8 cellular contexts compared by ENCODE assay signal in genomic region chr17:39461113-39461910, GRCh38. TPM values are rescaled to one million over a fixed set of nuclear protein-coding genes. Genes with fewer than 3 reads are reported as not detected.
DNase-seq lines count a peak whose midpoint lies in the region; ATAC-seq and TF ChIP-seq lines count a peak whose summit lies in the region.

CDK12 (plus strand) TSS chr17:39461486; CDS start chr17:39462072, 586 bp downstream.

- 0 to 1% methylated on average over 37 to 49 of the region's 49 CpGs for WGBS in aorta, 2 donors

- H3K4me1 ChIP-seq in rectal smooth muscle tissue (ENCODE audit: control insufficient read depth, insufficient read depth, low read length) (peaks cover 11% of the 10 kb centered on the region), aorta (ENCODE audit: control insufficient read depth in 1 of 2, insufficient read depth in 2 of 2, low read length in 2 of 2) (no peaks in the 10 kb centered on the region)

- peak; percentile 88 for DNase-seq in NCI-H2029 treated with DMSO at 0.1 percent for 48 hours (lab: John Stamatoyannopoulos, UW)
- peak; percentile 87 for DNase-seq in T-helper 9 cell
- DNase-seq in astrocyte of the cerebellum (ENCODE audit: low read depth) = peak; percentile 98
- peak; percentile 98 for DNase-seq in hepatic stellate cell (ENCODE audit: low spot score)
- peak; percentile 96 for DNase-seq in aorta

- ATAC-seq in GM18502 (IDR thresholded peaks at IDR 0.05; ENCODE audit: poor library complexity, unreplicated experiment) (peak; percentile 78), HG02973 (IDR thresholded peaks at IDR 0.05; ENCODE audit: unreplicated experiment) (peak; percentile 79), aorta (ENCODE audit: low FRiP score) (peak; percentile 97)

- in situ Hi-C loops in astrocyte of the cerebellum (cut with HindIII; ENCODE audit: low sequenced_read_pairs) = loop anchor here (5.0 kb wide), 2 partner anchors 54 to 76 kb away; no protein-coding TSS in a partner anchor

- H3K27ac ChIP-seq in rectal smooth muscle tissue (ENCODE audit: low read depth, low read length) (peak within 1 kb of the TSS; percentile 96), aorta (ENCODE audit: low read depth in 1 of 2, low read length in 2 of 2) (peak within 1 kb of the TSS; percentile 62 to 95)

- no peak for TF ChIP-seq CTCF in astrocyte of the cerebellum (IDR thresholded peaks at IDR 0.05; ENCODE audit: low read depth, low read length, missing control alignments)

- peak within 1 kb of the TSS; percentile 98 for H3K4me3 ChIP-seq in astrocyte of the cerebellum (ENCODE audit: low read depth, low read length)
- H3K4me3 ChIP-seq in rectal smooth muscle tissue (ENCODE audit: low read length) = peak within 1 kb of the TSS; percentile 97
- peak within 1 kb of the TSS; percentile 91 to 97 for H3K4me3 ChIP-seq in aorta (ENCODE audit: low read length in 2 of 2)

- intact Hi-C loops in aorta (cut with DNase I) = no loop called here

- peak within 1 kb of the TSS; percentile 99 for H3K9ac ChIP-seq in rectal smooth muscle tissue (ENCODE audit: low read length)

- no peaks in the 10 kb centered on the region for H3K36me3 ChIP-seq in rectal smooth muscle tissue (ENCODE audit: control insufficient read depth, insufficient read depth, low read length)
- H3K36me3 ChIP-seq in aorta (ENCODE audit: control insufficient read depth in 1 of 2, insufficient read depth in 2 of 2, low read length in 1 of 2) = no peaks in the 10 kb centered on the region

- H3K27me3 ChIP-seq in rectal smooth muscle tissue (ENCODE audit: control insufficient read depth, insufficient read depth, low read length) (no peaks in the 10 kb centered on the region), aorta (ENCODE audit: control insufficient read depth in 1 of 2, insufficient read depth in 2 of 2, low read length in 1 of 2) (no peaks in the 10 kb centered on the region)

- H3K9me3 ChIP-seq in aorta (ENCODE audit: control insufficient read depth, low read length) = no peaks in the 10 kb centered on the region

RNA-seq across cellular contexts. Expression of gene CDK12, which starts in this region (rescaled TPM):
- 10 to 100 TPM; 47.4 to 71.1 TPM for total RNA-seq in aorta
- 1 to 10 TPM; 7.3 to 9.7 TPM for polyA plus RNA-seq in aorta

Comparison
In these comparisons a context has a peak if more than half of its experiments do, and no peak if none do; other contexts are left out.
1. Peak in every context shown above with its lines: DNase-seq, ATAC-seq, H3K4me3 ChIP-seq and H3K27ac ChIP-seq.